In genomic region chr2:62432407-62432806, GRCh38 we compare ENCODE assay signal across 34 cellular contexts.
"Had no signal": no experiment of that assay in that cellular context is flagged by ENCODE, and none has a peak within 500 bp of the region (broad histone marks: within the 10 kb centered on the region; RNA-seq: fewer than 3 reads in every experiment).

No MANE protein-coding gene starts in this region.

- H3K4me1 ChIP-seq: adrenal gland, body of pancreas, breast epithelium had no signal

- DNase-seq: activated B cell treated with CpG ODN at 0.5 μM for 24 hours; activated CD4-positive, alpha-beta memory T cell treated with anti-CD3 and anti-CD28 coated beads for 36 hours; activated CD4-positive, alpha-beta T cell treated with anti-CD3 and anti-CD28 coated beads for 4 hours; activated CD4-positive, alpha-beta T cell treated with anti-CD3 and anti-CD28 coated beads, Interleukin-2, amount 10 ng/mL, durations not matched to agents 24 days and 14 days; activated CD4-positive, alpha-beta T cell treated with anti-CD3 and anti-CD28 coated beads, Interleukin-2, amount 50 U/mL, for 1 hour; activated CD4-positive, alpha-beta T cell treated with anti-CD3 and anti-CD28 coated beads, Interleukin-2, amount 50 U/mL, for 4 hours; activated CD4-positive, CD25-positive, alpha-beta regulatory T cell treated with anti-CD3 and anti-CD28 coated beads, Interleukin-2, amount 50 U/mL, for 72 hours; activated CD8-positive, alpha-beta memory T cell treated with anti-CD3 and anti-CD28 coated beads, Interleukin-2, amount 50 U/mL, for 4 hours; activated CD8-positive, alpha-beta T cell treated with anti-CD3 and anti-CD28 coated beads for 36 hours; activated effector memory CD4-positive, alpha-beta T cell treated with anti-CD3 and anti-CD28 coated beads, Interleukin-2, amount 50 U/mL, for 16 hours; activated gamma-delta T cell treated with Interleukin-2 at 50 U/mL for 16 hours; activated naive CD4-positive, alpha-beta T cell; activated naive CD4-positive, alpha-beta T cell treated with anti-CD3 and anti-CD28 coated beads for 36 hours; activated naive CD4-positive, alpha-beta T cell treated with anti-CD3 and anti-CD28 coated beads, Interleukin-2, amount 50 U/mL, for 16 hours; activated naive CD8-positive, alpha-beta T cell treated with anti-CD3 and anti-CD28 coated beads for 36 hours; activated T-cell treated with anti-CD3 and anti-CD28 coated beads for 4 hours; activated T-cell treated with anti-CD3 and anti-CD28 coated beads, Interleukin-2, amount 50 U/mL, for 1 hour; activated T-cell treated with anti-CD3 and anti-CD28 coated beads, Interleukin-2, amount 50 U/mL, for 4 hours; activated T-cell treated with anti-CD3 and anti-CD28 coated beads, Interleukin-2, amount 50 U/mL, for 72 hours; adrenal gland; amniotic stem cell; aorta; body of pancreas; brain microvascular endothelial cell; central memory CD4-positive, alpha-beta T cell; T-helper 1 cell; T-helper 2 cell; T-helper 9 cell had no signal

- H3K27me3 ChIP-seq: adrenal gland, body of pancreas, brain microvascular endothelial cell, breast epithelium had no signal

- H3K36me3 ChIP-seq: adrenal gland, brain microvascular endothelial cell, breast epithelium had no signal

- H3K27ac ChIP-seq: adrenal gland, body of pancreas, brain microvascular endothelial cell, breast epithelium, VCaP had no signal

- H3K9me3 ChIP-seq: adrenal gland, body of pancreas, breast epithelium had no signal

- H3K4me3 ChIP-seq: adrenal gland, body of pancreas, breast epithelium had no signal

- ATAC-seq: activated CD8-positive, alpha-beta T cell treated with anti-CD3 and anti-CD28 coated beads for 36 hours; activated naive CD4-positive, alpha-beta T cell treated with anti-CD3 and anti-CD28 coated beads, Interleukin-2, amount 50 U/mL, for 72 hours; activated T-cell treated with anti-CD3 and anti-CD28 coated beads, Interleukin-2, amount 50 U/mL, for 72 hours; activated T-helper 17 cell treated with anti-CD3 and anti-CD28 coated beads, Interleukin-2, amount 50 U/mL, for 72 hours; body of pancreas had no signal

- FAIRE-seq: astrocyte, TTC549 had no signal
